8 cellular contexts compared by ENCODE assay signal in the genomic region with DNA sequence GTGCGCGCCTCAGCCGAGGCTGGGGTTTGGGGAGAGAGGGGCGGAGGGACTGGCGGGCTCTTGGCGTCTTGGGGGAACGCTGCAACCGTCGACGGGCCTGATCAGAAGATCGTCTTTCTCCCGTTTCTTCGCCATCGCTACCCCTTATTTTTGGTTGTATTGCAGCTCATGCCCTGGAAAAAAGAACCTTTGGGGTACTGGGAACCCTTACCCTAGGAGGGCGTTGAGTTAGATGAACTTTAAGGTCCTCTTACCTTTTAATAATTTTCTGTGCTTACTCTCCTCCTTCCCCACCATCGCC. TPM values are rescaled to one million over a fixed set of nuclear protein-coding genes. Genes with fewer than 3 reads are reported as not detected.
DNase-seq lines count a peak whose midpoint lies in the region; ATAC-seq and TF ChIP-seq lines count a peak whose summit lies in the region.

No MANE protein-coding gene starts in this region.

- H3K36me3 Mint-ChIP-seq in activated naive CD8-positive, alpha-beta T cell treated with anti-CD3 and anti-CD28 coated beads for 36 hours, result peaks cover 34% of the 10 kb centered on the region
- H3K36me3 Mint-ChIP-seq in type B pancreatic cell, result peaks cover 21% of the 10 kb centered on the region

- peak overlapping the region; percentile 95 for H3K27ac Mint-ChIP-seq in activated naive CD8-positive, alpha-beta T cell treated with anti-CD3 and anti-CD28 coated beads for 36 hours
- peak overlapping the region; percentile 99 for H3K27ac Mint-ChIP-seq in type B pancreatic cell

- 0% methylated on average over 2 of the region's 16 CpGs for WGBS in right lobe of liver (ENCODE audit: insufficient coverage, low coverage, low lambda C conversion rate, missing lambda C conversion rate)

- TF ChIP-seq CTCF in right lobe of liver (IDR thresholded peaks at IDR 0.05) (no peak), type B pancreatic cell (conservative IDR thresholded peaks at IDR 0.05) (no peak)

- H3K4me3 ChIP-seq in right lobe of liver, result peak overlapping the region; percentile 96 to 99 (median 99)

- no peak for TF ChIP-seq POLR2A in right lobe of liver (IDR thresholded peaks at IDR 0.05)

- intact Hi-C loops in right lobe of liver (cut with DNase I), result no loop called here

- H3K27me3 Mint-ChIP-seq in activated naive CD8-positive, alpha-beta T cell treated with anti-CD3 and anti-CD28 coated beads for 36 hours, result no peaks in the 10 kb centered on the region
- peaks cover 6% of the 10 kb centered on the region for H3K27me3 Mint-ChIP-seq in type B pancreatic cell

- H3K27ac ChIP-seq in right lobe of liver, result peak overlapping the region; percentile 97 to 99 (median 97)

- peak overlapping the region; percentile 96 for H3K4me3 Mint-ChIP-seq in activated naive CD8-positive, alpha-beta T cell treated with anti-CD3 and anti-CD28 coated beads for 36 hours
- H3K4me3 Mint-ChIP-seq in type B pancreatic cell, result peak overlapping the region; percentile 100

- no peak for DNase-seq in activated naive CD8-positive, alpha-beta T cell treated with anti-CD3 and anti-CD28 coated beads for 36 hours
- DNase-seq in right lobe of liver, result no peak
- DNase-seq in type B pancreatic cell (ENCODE audit: extremely low spot score, unreplicated experiment), result no peak
- DNase-seq in NCI-H82 treated with DMSO at 0.1 percent for 48 hours (lab: John Stamatoyannopoulos, UW; ENCODE audit: unreplicated experiment), result no peak
- DNase-seq in superior temporal gyrus (ENCODE audit: extremely low spot score), result no peak

- peaks cover 45% of the 10 kb centered on the region for H3K4me1 Mint-ChIP-seq in activated naive CD8-positive, alpha-beta T cell treated with anti-CD3 and anti-CD28 coated beads for 36 hours
- H3K4me1 Mint-ChIP-seq in type B pancreatic cell (ENCODE audit: unreplicated experiment), result peaks cover 34% of the 10 kb centered on the region

- peaks cover 0 to 28% (median 4%) of the 10 kb centered on the region in 4 donors for H3K4me1 ChIP-seq in right lobe of liver

- no peaks in the 10 kb centered on the region for H3K27me3 ChIP-seq in right lobe of liver

- no peaks in the 10 kb centered on the region for H3K9me3 Mint-ChIP-seq in activated naive CD8-positive, alpha-beta T cell treated with anti-CD3 and anti-CD28 coated beads for 36 hours
- H3K9me3 Mint-ChIP-seq in type B pancreatic cell, result no peaks in the 10 kb centered on the region

- no peaks in the 10 kb centered on the region for H3K9me3 ChIP-seq in right lobe of liver

- no peaks in the 10 kb centered on the region for H3K36me3 ChIP-seq in right lobe of liver

- ATAC-seq in GM19025 (IDR thresholded peaks at IDR 0.05; ENCODE audit: low read depth, unreplicated experiment) (peak; percentile 32), HG03108 (IDR thresholded peaks at IDR 0.05; ENCODE audit: unreplicated experiment) (peak; percentile 46), right lobe of liver (no peak), HG03571 (IDR thresholded peaks at IDR 0.05; ENCODE audit: unreplicated experiment) (no peak)

RNA-seq across cellular contexts. Expression of gene PAIP2, which starts 0.7 kb away (rescaled TPM):
- 10 to 100 TPM; 91.7 to 94.0 TPM for total RNA-seq in activated naive CD8-positive, alpha-beta T cell treated with anti-CD3 and anti-CD28 coated beads for 36 hours
- total RNA-seq in right lobe of liver (10 to 100 TPM; 34.5 to 55.8 (median 41.4) TPM), type B pancreatic cell (ENCODE audit: low replicate concordance) (51.7 and 87.7 TPM in 2 replicates)

RNA-seq across cellular contexts. Expression of gene SLC23A1, which starts 40.7 kb away (rescaled TPM):
- not detected for total RNA-seq in activated naive CD8-positive, alpha-beta T cell treated with anti-CD3 and anti-CD28 coated beads for 36 hours
- 10 to 100 TPM; 11.7 to 51.0 (median 22.8) TPM for total RNA-seq in right lobe of liver
- 1.6 and 2.1 TPM in 2 replicates for total RNA-seq in type B pancreatic cell (ENCODE audit: low replicate concordance)

RNA-seq across cellular contexts. Expression of gene MZB1, which starts 47.3 kb away (rescaled TPM):
- 10 to 100 TPM; 10.4 to 10.6 TPM for total RNA-seq in activated naive CD8-positive, alpha-beta T cell treated with anti-CD3 and anti-CD28 coated beads for 36 hours
- total RNA-seq in right lobe of liver (1 to 10 TPM in 3 of 6 experiments, under 1 TPM in 3; 0.37 to 5.1 (median 1.1) TPM), type B pancreatic cell (ENCODE audit: low replicate concordance) (0.22 TPM in 1 of 2 replicates, not detected in the other)

RNA-seq across cellular contexts. Expression of gene MATR3, which starts 48.8 kb away (rescaled TPM):
- 100 to 1,000 TPM; 182 to 208 TPM for total RNA-seq in activated naive CD8-positive, alpha-beta T cell treated with anti-CD3 and anti-CD28 coated beads for 36 hours
- 10 to 100 TPM; 43.5 to 73.8 (median 65.3) TPM for total RNA-seq in right lobe of liver
- 185 and 276 TPM in 2 replicates for total RNA-seq in type B pancreatic cell (ENCODE audit: low replicate concordance)

RNA-seq across cellular contexts. Expression of gene PROB1, which starts 52.5 kb away (rescaled TPM):
- total RNA-seq in activated naive CD8-positive, alpha-beta T cell treated with anti-CD3 and anti-CD28 coated beads for 36 hours, result 1 to 10 TPM; 5.5 to 6.2 TPM
- total RNA-seq in right lobe of liver (under 1 TPM; 0.25 to 0.51 (median 0.41) TPM), type B pancreatic cell (ENCODE audit: low replicate concordance) (0.69 and 1.3 TPM in 2 replicates)

Comparison
In these comparisons a context has a peak if more than half of its experiments do, and no peak if none do; other contexts are left out.
1. ATAC-seq: peak in GM19025 (single experiment) and HG03108 (single experiment); none in right lobe of liver (0 of 4) and HG03571 (single experiment).